In genomic region chr11:65121447-65121864, GRCh38 we compare ENCODE assay signal across 2 cellular contexts.
TF ChIP-seq lines count a peak whose summit lies in the region.

No MANE protein-coding gene starts in this region.

TF ChIP-seq in GM23338, 12 proteins besides CTCF, POLR2A, EP300 and RAD21:
- TF ChIP-seq ZNF462 (CRISPR knock-in tag; IDR thresholded peaks at IDR 0.05), result no peak
TF ChIP-seq in GM23338: peak in this region for 0.

TF ChIP-seq in endothelial cell of umbilical vein, 7 proteins besides CTCF, POLR2A, EP300 and RAD21:
- TF ChIP-seq GATA2 (IDR thresholded peaks at IDR 0.05; ENCODE audit: insufficient read depth, insufficient read length, low read depth, low read length), result no peak
- no peak for TF ChIP-seq MAX (IDR thresholded peaks at IDR 0.05; ENCODE audit: insufficient read depth, insufficient read length)
- TF ChIP-seq MYC (IDR thresholded peaks at IDR 0.05; ENCODE audit: low read depth, low read length), result no peak
- TF ChIP-seq FOS (IDR thresholded peaks at IDR 0.05; ENCODE audit: borderline replicate concordance, insufficient read depth, low read length), result no peak
- TF ChIP-seq JUN (IDR thresholded peaks at IDR 0.05; ENCODE audit: borderline replicate concordance, insufficient read depth, insufficient read length, low read depth), result no peak
- TF ChIP-seq EZH2 (IDR thresholded peaks at IDR 0.05; ENCODE audit: borderline replicate concordance, low read depth, low read length, severe bottlenecking), result no peak
- TF ChIP-seq POLR2AphosphoS5 (IDR thresholded peaks at IDR 0.05; ENCODE audit: insufficient read depth, low read depth, low read length), result no peak
